33 cellular contexts compared by ENCODE assay signal in the genomic region with DNA sequence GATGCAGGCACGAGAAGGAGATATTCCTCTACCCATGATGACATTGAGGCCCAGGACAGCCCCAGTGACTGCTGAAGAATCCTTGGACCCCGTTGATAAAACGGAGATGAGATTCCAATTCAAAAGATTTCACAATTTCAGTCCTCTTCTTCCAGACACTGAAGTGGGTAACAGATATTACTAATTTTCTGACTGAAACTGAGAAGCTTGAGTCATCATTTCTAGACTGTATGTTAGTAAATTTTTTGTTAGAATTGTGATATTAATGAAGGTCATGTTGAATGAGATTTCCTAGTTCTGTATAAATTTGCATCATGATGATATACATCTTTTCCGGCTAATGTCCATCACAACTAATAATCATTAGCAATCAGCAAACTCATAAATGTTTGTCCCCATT.
"Had no signal": no experiment of that assay in that cellular context is flagged by ENCODE, and none has a peak within 500 bp of the region (broad histone marks: within the 10 kb centered on the region; RNA-seq: fewer than 3 reads in every experiment).

No MANE protein-coding gene starts in this region.

- H3K9ac ChIP-seq: KMS-11, SK-N-SH had no signal

- H3K4me1 ChIP-seq: Peyer's patch, SJSA1 had no signal

- H3K4me2 ChIP-seq: KMS-11, SK-N-SH had no signal

- H3K4me3 ChIP-seq: Peyer's patch, SJSA1 had no signal

- H3K27ac ChIP-seq: KMS-11, Peyer's patch, SJSA1 had no signal

- H3K36me3 ChIP-seq: Peyer's patch, SJSA1 had no signal

- H3K27me3 ChIP-seq: Peyer's patch, SJSA1 had no signal

- ATAC-seq: PC-3 had no signal

- H3K9me3 ChIP-seq: Peyer's patch, SK-N-SH had no signal

- DNase-seq: Karpas-422, MM.1S, MV-4-11, NCI-H1092, NCI-H1105, NCI-H1417, NCI-H1436, NCI-H146, NCI-H1694, NCI-H187, NCI-H1930, NCI-H2029 treated with DMSO at 0.1 percent for 48 hours, NCI-H2081 treated with DMSO at 0.1 percent for 48 hours, NCI-H2107, NCI-H2171, NCI-H226, NCI-H446 treated with DMSO at 0.1 percent for 48 hours, NCI-H510A, NCI-H524, NCI-H526, NCI-H69, NCI-H748 treated with DMSO at 0.1 percent for 48 hours, NCI-H82, OCI-M1, PC-3, Peyer's patch, Right ventricle myocardium superior, RPMI8226, SHP77 treated with DMSO at 0.1 percent for 48 hours, SK-N-SH, SW 1271 had no signal
